In the genomic region with DNA sequence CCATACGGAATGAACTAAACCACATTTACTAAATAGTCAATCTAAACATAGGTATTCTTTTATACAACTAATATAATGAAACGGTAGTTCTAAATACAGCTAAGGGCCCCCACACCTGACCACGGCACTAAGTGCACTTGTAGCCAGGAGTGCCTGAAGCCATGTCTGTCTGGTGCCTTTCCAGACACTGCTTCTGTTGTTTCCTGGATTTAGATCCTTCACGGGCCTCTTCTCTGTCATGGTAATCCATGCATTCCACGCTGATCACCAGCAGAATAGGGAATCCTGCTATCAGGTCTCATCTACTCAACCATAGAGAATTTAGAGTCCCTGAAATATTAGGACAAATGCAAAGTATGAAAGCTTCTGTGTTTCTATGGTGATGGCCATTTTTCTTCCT, we compare ENCODE assay signal across 18 cellular contexts. TPM values are rescaled to one million over a fixed set of nuclear protein-coding genes. Genes with fewer than 3 reads are reported as not detected.
A peak's percentile ranks its signal among the peaks of the same experiment; 100 is the strongest.
DNase-seq lines count a peak whose midpoint lies in the region; ATAC-seq and TF ChIP-seq lines count a peak whose summit lies in the region.
"Had no signal": no experiment of that assay in that cellular context is flagged by ENCODE, and none has a peak within 500 bp of the region (broad histone marks: within the 10 kb centered on the region; RNA-seq: fewer than 3 reads in every experiment).

No MANE protein-coding gene starts in this region.

- H3K27ac Mint-ChIP-seq in HFFc6 (peak overlapping the region; percentile 87), WTC11 (no peak overlapping the region), memory B cell (peak overlapping the region; percentile 43)
- H3K27ac Mint-ChIP-seq: B cell; CD4-positive, alpha-beta T cell; IgD-negative memory B cell had no signal

- H3K4me3 Mint-ChIP-seq in HFFc6 (no peak overlapping the region), WTC11 (no peak overlapping the region), memory B cell (no peak overlapping the region)
- H3K4me3 Mint-ChIP-seq: B cell; CD4-positive, alpha-beta T cell; IgD-negative memory B cell had no signal

- DNase-seq in ELF-1 (ENCODE audit: low read depth, low spot score) (peak; percentile 21), HFFc6 (no peak), WTC11 (ENCODE audit: low spot score) (no peak), memory B cell (ENCODE audit: low spot score in 2 of 2) (no peak), NCI-H1048 (lab: John Stamatoyannopoulos, UW) (no peak), suprapubic skin (ENCODE audit: low spot score in 2 of 2) (no peak), adrenal gland (no peak)
- DNase-seq: ACHN; C1 segment of cervical spinal cord; Calu3; CD4-positive, alpha-beta T cell; DMS 273 treated with DMSO at 0.1 percent for 48 hours; GM23248 had no signal

- H3K9me3 ChIP-seq in suprapubic skin (no peaks in the 10 kb centered on the region), adrenal gland (replicated peaks in 1 of 3) (no peaks in the 10 kb centered on the region)
- H3K9me3 ChIP-seq: HAP-1 had no signal

- no peak overlapping the region for H3K4me3 ChIP-seq in suprapubic skin
- no peak overlapping the region for H3K4me3 ChIP-seq in adrenal gland
- H3K4me3 ChIP-seq: GM12878, GM23248, HAP-1 had no signal

- no peaks in the 10 kb centered on the region for H3K9me3 Mint-ChIP-seq in HFFc6
- peaks cover 10% of the 10 kb centered on the region for H3K9me3 Mint-ChIP-seq in WTC11
- H3K9me3 Mint-ChIP-seq in memory B cell: no peaks in the 10 kb centered on the region
- H3K9me3 Mint-ChIP-seq: CD4-positive, alpha-beta T cell; IgD-negative memory B cell had no signal

- TF ChIP-seq CTCF in HFFc6 (IDR thresholded peaks at IDR 0.05) (no peak), WTC11 (IDR thresholded peaks at IDR 0.05) (no peak), suprapubic skin (IDR thresholded peaks at IDR 0.05) (no peak), adrenal gland (IDR thresholded peaks at IDR 0.05) (no peak)

- CTCF ChIA-PET in WTC11 (lab: Charles Lee): no interaction called here

- peak; percentile 70 for ATAC-seq in WTC11
- no peak for ATAC-seq in memory B cell (ENCODE audit: low read depth)
- ATAC-seq in GM18907 (IDR thresholded peaks at IDR 0.05; ENCODE audit: unreplicated experiment): no peak
- ATAC-seq: GM12878 had no signal

- no peak for TF ChIP-seq EP300 in suprapubic skin (IDR thresholded peaks at IDR 0.05)

- H3K36me3 ChIP-seq in suprapubic skin (no peaks in the 10 kb centered on the region), adrenal gland (replicated peaks in 1 of 2) (no peaks in the 10 kb centered on the region)
- H3K36me3 ChIP-seq: HAP-1 had no signal

- H3K36me3 Mint-ChIP-seq in HFFc6 (ENCODE audit: low read depth) (peaks cover 37% of the 10 kb centered on the region), WTC11 (0 out of 2 replicates have a peak, but pooled peaks cover 5% of the 10 kb centered on the region), memory B cell (peaks cover 9% of the 10 kb centered on the region)

- POLR2A ChIA-PET in WTC11 (lab: Charles Lee): interaction anchor here (1.6 kb wide), 1 partner anchor 10 kb away, joined by 4 read pairs; no protein-coding TSS in a partner anchor

- no peak overlapping the region for H3K27ac ChIP-seq in suprapubic skin
- no peak overlapping the region for H3K27ac ChIP-seq in adrenal gland
- H3K27ac ChIP-seq: GM23248 had no signal

- H3K4me1 ChIP-seq in suprapubic skin (no peaks in the 10 kb centered on the region), adrenal gland (replicated peaks in 1 of 2) (no peaks in the 10 kb centered on the region)

- intact Hi-C loops in adrenal gland (cut with DNase I): no loop called here

- TF ChIP-seq POLR2A in suprapubic skin (IDR thresholded peaks at IDR 0.05) (no peak), adrenal gland (IDR thresholded peaks at IDR 0.05) (no peak)

- H3K27me3 ChIP-seq in suprapubic skin: no peaks in the 10 kb centered on the region
- H3K27me3 ChIP-seq in adrenal gland: no peaks in the 10 kb centered on the region

- H3K4me1 Mint-ChIP-seq in HFFc6 (ENCODE audit: low read depth): peaks cover 88% of the 10 kb centered on the region
- peaks cover 23% of the 10 kb centered on the region for H3K4me1 Mint-ChIP-seq in WTC11
- peaks cover 39% of the 10 kb centered on the region for H3K4me1 Mint-ChIP-seq in memory B cell

- WGBS in suprapubic skin: 78% methylated on average over 5 of the region's 5 CpGs
- 81 to 85% (median 82%) methylated on average over 5 of the region's 5 CpGs for WGBS in adrenal gland, 4 donors

- H3K27me3 Mint-ChIP-seq in HFFc6 (ENCODE audit: insufficient read depth) (no peaks in the 10 kb centered on the region), WTC11 (ENCODE audit: low read depth) (no peaks in the 10 kb centered on the region), memory B cell (no peaks in the 10 kb centered on the region)
- H3K27me3 Mint-ChIP-seq: B cell; CD4-positive, alpha-beta T cell; IgD-negative memory B cell had no signal

TF ChIP-seq in WTC11, 78 proteins besides CTCF, POLR2A, EP300 and RAD21:
- TF ChIP-seq ZNF671 (CRISPR knock-in tag; IDR thresholded peaks at IDR 0.05) (no peak), KAT7 (CRISPR knock-in tag; IDR thresholded peaks at IDR 0.05; ENCODE audit: borderline replicate concordance) (no peak), ZNF416 (CRISPR knock-in tag; IDR thresholded peaks at IDR 0.05) (no peak)
- TF ChIP-seq, protein P1, sequence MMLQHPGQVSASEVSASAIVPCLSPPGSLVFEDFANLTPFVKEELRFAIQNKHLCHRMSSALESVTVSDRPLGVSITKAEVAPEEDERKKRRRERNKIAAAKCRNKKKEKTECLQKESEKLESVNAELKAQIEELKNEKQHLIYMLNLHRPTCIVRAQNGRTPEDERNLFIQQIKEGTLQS (CRISPR knock-in tag; conservative IDR thresholded peaks at IDR 0.05): no peak
- TF ChIP-seq, protein P2, sequence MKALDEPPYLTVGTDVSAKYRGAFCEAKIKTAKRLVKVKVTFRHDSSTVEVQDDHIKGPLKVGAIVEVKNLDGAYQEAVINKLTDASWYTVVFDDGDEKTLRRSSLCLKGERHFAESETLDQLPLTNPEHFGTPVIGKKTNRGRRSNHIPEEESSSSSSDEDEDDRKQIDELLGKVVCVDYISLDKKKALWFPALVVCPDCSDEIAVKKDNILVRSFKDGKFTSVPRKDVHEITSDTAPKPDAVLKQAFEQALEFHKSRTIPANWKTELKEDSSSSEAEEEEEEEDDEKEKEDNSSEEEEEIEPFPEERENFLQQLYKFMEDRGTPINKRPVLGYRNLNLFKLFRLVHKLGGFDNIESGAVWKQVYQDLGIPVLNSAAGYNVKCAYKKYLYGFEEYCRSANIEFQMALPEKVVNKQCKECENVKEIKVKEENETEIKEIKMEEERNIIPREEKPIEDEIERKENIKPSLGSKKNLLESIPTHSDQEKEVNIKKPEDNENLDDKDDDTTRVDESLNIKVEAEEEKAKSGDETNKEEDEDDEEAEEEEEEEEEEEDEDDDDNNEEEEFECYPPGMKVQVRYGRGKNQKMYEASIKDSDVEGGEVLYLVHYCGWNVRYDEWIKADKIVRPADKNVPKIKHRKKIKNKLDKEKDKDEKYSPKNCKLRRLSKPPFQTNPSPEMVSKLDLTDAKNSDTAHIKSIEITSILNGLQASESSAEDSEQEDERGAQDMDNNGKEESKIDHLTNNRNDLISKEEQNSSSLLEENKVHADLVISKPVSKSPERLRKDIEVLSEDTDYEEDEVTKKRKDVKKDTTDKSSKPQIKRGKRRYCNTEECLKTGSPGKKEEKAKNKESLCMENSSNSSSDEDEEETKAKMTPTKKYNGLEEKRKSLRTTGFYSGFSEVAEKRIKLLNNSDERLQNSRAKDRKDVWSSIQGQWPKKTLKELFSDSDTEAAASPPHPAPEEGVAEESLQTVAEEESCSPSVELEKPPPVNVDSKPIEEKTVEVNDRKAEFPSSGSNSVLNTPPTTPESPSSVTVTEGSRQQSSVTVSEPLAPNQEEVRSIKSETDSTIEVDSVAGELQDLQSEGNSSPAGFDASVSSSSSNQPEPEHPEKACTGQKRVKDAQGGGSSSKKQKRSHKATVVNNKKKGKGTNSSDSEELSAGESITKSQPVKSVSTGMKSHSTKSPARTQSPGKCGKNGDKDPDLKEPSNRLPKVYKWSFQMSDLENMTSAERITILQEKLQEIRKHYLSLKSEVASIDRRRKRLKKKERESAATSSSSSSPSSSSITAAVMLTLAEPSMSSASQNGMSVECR (CRISPR knock-in tag; IDR thresholded peaks at IDR 0.05; ENCODE audit: borderline replicate concordance): no peak

RNA-seq across cellular contexts. Expression of a gene that starts 37.8 kb away (rescaled TPM):
- 10 to 100 TPM; 49.7 to 68.8 (median 63.2) TPM for total RNA-seq in HFFc6 (2021; fragmentation: NEBNext Ultra II Directional; extraction: Animal tissue kit (Norgen Biotek cat#: 25700))
- total RNA-seq in WTC11 (2021) (16.0 to 20.2 TPM (median 17.1 TPM) in 3 replicates), suprapubic skin (10 to 100 TPM; 22.0 to 49.0 (median 27.3) TPM), adrenal gland (1 to 10 TPM; 1.1 to 8.4 (median 3.6) TPM)
- 1 to 10 TPM; 1.7 to 3.5 (median 1.8) TPM for polyA plus RNA-seq in adrenal gland
